Comparison of ENCODE assay signal across 21 cellular contexts in the genomic region with DNA sequence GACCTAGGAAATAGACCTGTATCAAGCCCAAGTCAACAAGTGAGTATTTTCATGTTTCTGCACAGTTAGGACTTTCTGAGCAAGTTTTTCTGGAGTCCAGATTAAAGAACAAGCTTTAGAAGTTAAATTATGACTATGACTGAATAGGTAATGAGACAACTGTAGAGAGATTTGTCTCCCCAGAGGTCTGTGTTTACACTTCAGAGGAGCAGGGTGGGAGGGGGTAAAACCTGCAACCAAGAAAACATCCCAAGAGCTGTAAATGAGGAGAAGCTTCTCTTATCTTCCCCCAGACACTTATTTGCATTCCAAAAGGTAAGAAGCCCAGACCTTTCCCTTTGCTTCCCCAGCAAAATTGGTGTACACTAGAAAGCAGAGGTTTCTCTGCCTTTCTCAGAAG.
"Had no signal": no experiment of that assay in that cellular context is flagged by ENCODE, and none has a peak within 500 bp of the region (broad histone marks: within the 10 kb centered on the region; RNA-seq: fewer than 3 reads in every experiment).

No MANE protein-coding gene starts in this region.

- H3K36me3 ChIP-seq: ascending aorta, colonic mucosa, spleen, suprapubic skin, WERI-Rb-1 had no signal

- H3K27ac ChIP-seq: ascending aorta, colonic mucosa, psoas muscle, spleen, suprapubic skin, WERI-Rb-1 had no signal

- H3K4me3 Mint-ChIP-seq: activated CD8-positive, alpha-beta T cell treated with anti-CD3 and anti-CD28 coated beads, Interleukin-2, amount 10 ng/mL, durations not matched to agents 7 days and 5 days; activated naive CD8-positive, alpha-beta T cell treated with anti-CD3 and anti-CD28 coated beads, Interleukin-2, amount 50 U/mL, for 24 hours; natural killer cell; type B pancreatic cell had no signal

- H3K27me3 Mint-ChIP-seq: activated naive CD8-positive, alpha-beta T cell treated with anti-CD3 and anti-CD28 coated beads, Interleukin-2, amount 50 U/mL, for 24 hours; type B pancreatic cell had no signal

- H3K4me3 ChIP-seq: ascending aorta, colonic mucosa, mucosa of descending colon, psoas muscle, spleen, suprapubic skin had no signal

- H3K4me1 Mint-ChIP-seq: natural killer cell had no signal

- H3K27me3 ChIP-seq: ascending aorta, colonic mucosa, spleen, suprapubic skin had no signal

- ATAC-seq: activated CD8-positive, alpha-beta T cell treated with anti-CD3 and anti-CD28 coated beads, Interleukin-2, amount 10 ng/mL, durations not matched to agents 7 days and 5 days; activated naive CD8-positive, alpha-beta T cell treated with anti-CD3 and anti-CD28 coated beads, Interleukin-2, amount 50 U/mL, for 24 hours; left colon; mucosa of descending colon; natural killer cell; psoas muscle; sciatic nerve had no signal

- H3K4me1 ChIP-seq: ascending aorta, colonic mucosa, psoas muscle, suprapubic skin had no signal

- H3K9me3 Mint-ChIP-seq: natural killer cell, type B pancreatic cell had no signal

- H3K27ac Mint-ChIP-seq: activated CD8-positive, alpha-beta T cell treated with anti-CD3 and anti-CD28 coated beads, Interleukin-2, amount 10 ng/mL, durations not matched to agents 7 days and 5 days; activated naive CD8-positive, alpha-beta T cell treated with anti-CD3 and anti-CD28 coated beads, Interleukin-2, amount 50 U/mL, for 24 hours; natural killer cell; type B pancreatic cell had no signal

- DNase-seq: activated CD4-positive, alpha-beta T cell treated with anti-CD3 and anti-CD28 coated beads for 48 hours; activated CD8-positive, alpha-beta memory T cell treated with anti-CD3 and anti-CD28 coated beads, Interleukin-2, amount 50 U/mL, for 48 hours; activated CD8-positive, alpha-beta T cell treated with anti-CD3 and anti-CD28 coated beads, Interleukin-2, amount 10 ng/mL, durations not matched to agents 7 days and 5 days; activated naive CD4-positive, alpha-beta T cell; activated naive CD8-positive, alpha-beta T cell treated with anti-CD3 and anti-CD28 coated beads, Interleukin-2, amount 50 U/mL, for 24 hours; colonic mucosa; effector CD8-positive, alpha-beta T cell; hypothalamus; left colon; mucosa of descending colon; natural killer cell; psoas muscle; spleen; stimulated activated CD4-positive, alpha-beta T cell treated with anti-CD3 and anti-CD28 coated beads, Interleukin-1b, Interleukin-23, amount 100 ng/mL, for 48 hours; stimulated activated naive CD4-positive, alpha-beta T cell treated with Interleukin-2 at 50 U/mL for 16 hours; T-helper 1 cell; WERI-Rb-1 had no signal

- H3K36me3 Mint-ChIP-seq: natural killer cell, type B pancreatic cell had no signal
